ENCODE assay signal across 9 cellular contexts in the genomic region with DNA sequence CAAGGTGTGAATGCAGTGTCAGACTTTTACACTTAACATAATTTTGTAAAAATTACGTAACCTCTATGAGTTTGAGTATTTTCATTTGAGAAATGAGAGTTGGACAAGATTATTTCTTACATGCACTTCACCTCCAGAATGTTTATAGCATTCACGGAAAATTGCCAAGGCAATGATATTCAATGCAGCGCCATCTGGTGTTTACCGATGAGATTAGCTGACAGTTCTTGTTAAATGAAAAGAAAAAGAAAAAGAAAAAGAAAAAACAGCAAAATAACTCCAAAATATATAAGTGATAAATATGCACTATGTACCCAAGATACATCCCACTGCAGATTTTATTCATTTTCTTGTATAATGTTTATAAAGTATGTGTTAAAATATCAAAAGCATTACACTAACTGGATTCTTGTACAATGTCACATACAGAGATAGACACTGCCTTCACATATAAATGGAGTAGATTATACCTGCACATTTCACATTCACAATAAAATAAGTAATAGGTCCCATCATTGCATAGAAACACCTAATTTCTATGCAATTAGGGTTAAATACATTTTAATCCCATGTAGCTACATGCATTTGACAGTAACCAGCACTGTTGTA.
A peak's percentile ranks its signal among the peaks of the same experiment; 100 is the strongest.
DNase-seq lines count a peak whose midpoint lies in the region; ATAC-seq and TF ChIP-seq lines count a peak whose summit lies in the region.
"Had no signal": no experiment of that assay in that cellular context is flagged by ENCODE, and none has a peak within 500 bp of the region (broad histone marks: within the 10 kb centered on the region; RNA-seq: fewer than 3 reads in every experiment).

No MANE protein-coding gene starts in this region.

- no peaks in the 10 kb centered on the region for H3K27me3 ChIP-seq in lower lobe of right lung (ENCODE audit: low read depth)

- DNase-seq in Calu3 (peak; percentile 40), GM20000 (ENCODE audit: low spot score) (no peak), NCI-H1694 treated with DMSO at 0.1 percent for 48 hours (lab: John Stamatoyannopoulos, UW) (peak; percentile 13), astrocyte of the cerebellum (ENCODE audit: low read depth) (peak; percentile 26), lower lobe of right lung (no peak)
- no peak for DNase-seq in activated T-helper 2 cell treated with anti-CD3 and anti-CD28 coated beads, Interferon-gamma antibody, Interleukin-2, Interleukin-4, amounts not matched to agents 10 μg/mL and 5 μg/mL and 100 μg/mL, durations not matched to agents 14 hours and 24 hours and 36 hours (ENCODE audit: low spot score)
- DNase-seq in activated T-cell treated with anti-CD3 and anti-CD28 coated beads, Interleukin-2, amount 50 U/mL, for 24 hours, result no peak

- CTCF ChIA-PET in Calu3 (lab: Charles Lee), result no interaction called here

- in situ Hi-C loops in astrocyte of the cerebellum (cut with HindIII; ENCODE audit: low sequenced_read_pairs), result no loop called here

- no peaks in the 10 kb centered on the region for H3K36me3 ChIP-seq in lower lobe of right lung

- peaks cover 2% of the 10 kb centered on the region for H3K9me3 Mint-ChIP-seq in Calu3 (ENCODE audit: low read depth, unreplicated experiment)
- H3K9me3 Mint-ChIP-seq in activated T-helper 2 cell treated with anti-CD3 and anti-CD28 coated beads, Interferon-gamma antibody, Interleukin-2, Interleukin-4, amounts not matched to agents 10 μg/mL and 5 μg/mL and 100 μg/mL, durations not matched to agents 14 hours and 24 hours and 36 hours, result no peaks in the 10 kb centered on the region
- H3K9me3 Mint-ChIP-seq in activated T-cell treated with anti-CD3 and anti-CD28 coated beads, Interleukin-2, amount 50 U/mL, for 24 hours, result no peaks in the 10 kb centered on the region

- no peaks in the 10 kb centered on the region for H3K27me3 Mint-ChIP-seq in Calu3 (ENCODE audit: unreplicated experiment)
- no peaks in the 10 kb centered on the region for H3K27me3 Mint-ChIP-seq in activated T-helper 2 cell treated with anti-CD3 and anti-CD28 coated beads, Interferon-gamma antibody, Interleukin-2, Interleukin-4, amounts not matched to agents 10 μg/mL and 5 μg/mL and 100 μg/mL, durations not matched to agents 14 hours and 24 hours and 36 hours (ENCODE audit: low read depth)
- no peaks in the 10 kb centered on the region for H3K27me3 Mint-ChIP-seq in activated T-cell treated with anti-CD3 and anti-CD28 coated beads, Interleukin-2, amount 50 U/mL, for 24 hours

- intact Hi-C loops in Calu3 (cut with micrococcal nuclease; ENCODE audit: unreplicated experiment), result loop anchor here (5.0 kb wide), 3 partner anchors 341 to 771 kb away; no protein-coding TSS in a partner anchor
- intact Hi-C loops in lower lobe of right lung (cut with DNase I), result no loop called here
- intact Hi-C loops in activated T-helper 2 cell treated with anti-CD3 and anti-CD28 coated beads, Interferon-gamma antibody, Interleukin-2, Interleukin-4, amounts not matched to agents 10 μg/mL and 5 μg/mL and 100 μg/mL, durations not matched to agents 14 hours and 24 hours and 36 hours (cut with micrococcal nuclease), result loop anchor here (2.0 kb wide), 1 partner anchor 1000 kb away; no protein-coding TSS in a partner anchor

- no peaks in the 10 kb centered on the region for H3K4me1 ChIP-seq in lower lobe of right lung

- BruUV-seq in Calu3 (replicated peaks; lab: Mats Ljungman, UMichigan), result no TSS peak

- no peak overlapping the region for H3K27ac Mint-ChIP-seq in Calu3 (ENCODE audit: unreplicated experiment)
- no peak overlapping the region for H3K27ac Mint-ChIP-seq in activated T-helper 2 cell treated with anti-CD3 and anti-CD28 coated beads, Interferon-gamma antibody, Interleukin-2, Interleukin-4, amounts not matched to agents 10 μg/mL and 5 μg/mL and 100 μg/mL, durations not matched to agents 14 hours and 24 hours and 36 hours
- no peak overlapping the region for H3K27ac Mint-ChIP-seq in activated T-cell treated with anti-CD3 and anti-CD28 coated beads, Interleukin-2, amount 50 U/mL, for 24 hours

- no peaks in the 10 kb centered on the region for H3K9me3 ChIP-seq in lower lobe of right lung
- H3K9me3 ChIP-seq: mucosa of descending colon had no signal

- no peak overlapping the region for H3K4me3 ChIP-seq in astrocyte of the cerebellum (ENCODE audit: low read depth, low read length)
- no peak overlapping the region for H3K4me3 ChIP-seq in lower lobe of right lung
- H3K4me3 ChIP-seq: mucosa of descending colon had no signal

- H3K27ac ChIP-seq in lower lobe of right lung, result no peak overlapping the region

- no peak overlapping the region for H3K4me3 Mint-ChIP-seq in Calu3 (ENCODE audit: low read depth, unreplicated experiment)
- no peak overlapping the region for H3K4me3 Mint-ChIP-seq in activated T-helper 2 cell treated with anti-CD3 and anti-CD28 coated beads, Interferon-gamma antibody, Interleukin-2, Interleukin-4, amounts not matched to agents 10 μg/mL and 5 μg/mL and 100 μg/mL, durations not matched to agents 14 hours and 24 hours and 36 hours (ENCODE audit: low read depth)
- no peak overlapping the region for H3K4me3 Mint-ChIP-seq in activated T-cell treated with anti-CD3 and anti-CD28 coated beads, Interleukin-2, amount 50 U/mL, for 24 hours

- no peaks in the 10 kb centered on the region for H3K36me3 Mint-ChIP-seq in Calu3 (ENCODE audit: insufficient read depth, unreplicated experiment)
- no peaks in the 10 kb centered on the region for H3K36me3 Mint-ChIP-seq in activated T-helper 2 cell treated with anti-CD3 and anti-CD28 coated beads, Interferon-gamma antibody, Interleukin-2, Interleukin-4, amounts not matched to agents 10 μg/mL and 5 μg/mL and 100 μg/mL, durations not matched to agents 14 hours and 24 hours and 36 hours (ENCODE audit: low read depth)
- no peaks in the 10 kb centered on the region for H3K36me3 Mint-ChIP-seq in activated T-cell treated with anti-CD3 and anti-CD28 coated beads, Interleukin-2, amount 50 U/mL, for 24 hours (ENCODE audit: low read depth)

- H3K4me1 Mint-ChIP-seq in Calu3 (ENCODE audit: low read depth, unreplicated experiment), result no peaks in the 10 kb centered on the region
- no peaks in the 10 kb centered on the region for H3K4me1 Mint-ChIP-seq in activated T-helper 2 cell treated with anti-CD3 and anti-CD28 coated beads, Interferon-gamma antibody, Interleukin-2, Interleukin-4, amounts not matched to agents 10 μg/mL and 5 μg/mL and 100 μg/mL, durations not matched to agents 14 hours and 24 hours and 36 hours (ENCODE audit: low read depth)
- H3K4me1 Mint-ChIP-seq in activated T-cell treated with anti-CD3 and anti-CD28 coated beads, Interleukin-2, amount 50 U/mL, for 24 hours (ENCODE audit: low read depth), result no peaks in the 10 kb centered on the region

- ATAC-seq in lower lobe of right lung, result peak in 1 of 2 donors; percentile 46
- no peak for ATAC-seq in GM21423 (IDR thresholded peaks at IDR 0.05; ENCODE audit: unreplicated experiment)
- ATAC-seq: mucosa of descending colon had no signal

- TF ChIP-seq CTCF in Calu3 (IDR thresholded peaks at IDR 0.05; ENCODE audit: unreplicated experiment), result peak; percentile 40
- peak; percentile 37 for TF ChIP-seq CTCF in GM20000 (IDR thresholded peaks at IDR 0.05; ENCODE audit: extremely low read depth, missing control alignments)
- TF ChIP-seq CTCF in astrocyte of the cerebellum (IDR thresholded peaks at IDR 0.05; ENCODE audit: low read depth, low read length, missing control alignments), result peak; percentile 67
- TF ChIP-seq CTCF in lower lobe of right lung (IDR thresholded peaks at IDR 0.05), result peak; percentile 60

Comparison
In these comparisons a context has a peak if more than half of its experiments do, and no peak if none do; other contexts are left out.
1. DNase-seq: peak in Calu3 (single experiment), NCI-H1694 treated with DMSO at 0.1 percent for 48 hours (single experiment) and astrocyte of the cerebellum (single experiment); none in GM20000 (single experiment), lower lobe of right lung (single experiment), activated T-helper 2 cell treated with anti-CD3 and anti-CD28 coated beads, Interferon-gamma antibody, Interleukin-2, Interleukin-4, amounts not matched to agents 10 μg/mL and 5 μg/mL and 100 μg/mL, durations not matched to agents 14 hours and 24 hours and 36 hours (single experiment) and activated T-cell treated with anti-CD3 and anti-CD28 coated beads, Interleukin-2, amount 50 U/mL, for 24 hours (single experiment).
2. Peak in every context shown above with its lines, with median percentiles within 50 percentile points of each other: CTCF ChIP-seq.